Comparison of ENCODE assay signal across 1 cellular context in genomic region chrX:40542208-40542607, GRCh38.
TF ChIP-seq lines count a peak whose summit lies in the region.

No MANE protein-coding gene starts in this region.

TF ChIP-seq in GM23338, 12 proteins besides CTCF, POLR2A, EP300 and RAD21 (continued from another document):
- TF ChIP-seq ZNF462 (CRISPR knock-in tag; IDR thresholded peaks at IDR 0.05) (no peak), NANOG (IDR thresholded peaks at IDR 0.05; ENCODE audit: borderline replicate concordance) (no peak), STAT1 (IDR thresholded peaks at IDR 0.05; ENCODE audit: unreplicated experiment) (no peak), ZNF331 (CRISPR knock-in tag; IDR thresholded peaks at IDR 0.05; ENCODE audit: low read depth) (no peak), ETS1 (IDR thresholded peaks at IDR 0.05) (no peak), REST (IDR thresholded peaks at IDR 0.05; ENCODE audit: unreplicated experiment) (no peak), JUNB (IDR thresholded peaks at IDR 0.05; ENCODE audit: unreplicated experiment) (no peak)
